27 cellular contexts compared by ENCODE assay signal in the genomic region with DNA sequence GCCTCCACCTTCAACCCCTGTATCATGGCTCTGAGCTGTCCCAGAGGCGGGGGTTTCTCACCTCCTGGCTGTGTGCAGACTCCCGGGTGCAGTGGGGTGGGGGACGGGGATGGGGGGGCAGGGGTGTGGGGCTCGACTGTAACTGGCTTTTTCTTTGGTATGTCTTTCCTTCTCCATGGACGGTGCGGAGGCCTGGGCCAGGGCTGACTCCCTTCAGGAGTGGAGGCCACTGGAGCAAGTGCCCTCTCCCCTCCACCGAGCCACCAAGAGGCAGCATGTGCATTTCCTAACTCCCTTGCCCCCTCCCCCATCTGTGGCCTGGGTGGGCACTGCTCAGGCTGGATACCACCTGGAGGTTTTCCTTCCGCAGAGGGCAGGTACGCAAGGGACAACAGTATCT.
"Had no signal": no experiment of that assay in that cellular context is flagged by ENCODE, and none has a peak within 500 bp of the region (broad histone marks: within the 10 kb centered on the region; RNA-seq: fewer than 3 reads in every experiment).

No MANE protein-coding gene starts in this region.

- FAIRE-seq: astrocyte, bronchial epithelial cell had no signal

- H3K4me3 ChIP-seq: coronary artery, dorsolateral prefrontal cortex, esophagus muscularis mucosa, gastroesophageal sphincter had no signal

- H3K4me1 ChIP-seq: esophagus muscularis mucosa, gastroesophageal sphincter had no signal

- H3K36me3 ChIP-seq: brain microvascular endothelial cell, gastroesophageal sphincter had no signal

- H3K27me3 ChIP-seq: brain microvascular endothelial cell, dorsolateral prefrontal cortex had no signal

- H3K27ac ChIP-seq: brain microvascular endothelial cell, coronary artery, dorsolateral prefrontal cortex, esophagus muscularis mucosa, gastroesophageal sphincter had no signal

- ATAC-seq: activated CD4-positive, alpha-beta T cell treated with anti-CD3 and anti-CD28 coated beads for 36 hours; activated CD8-positive, alpha-beta memory T cell treated with anti-CD3 and anti-CD28 coated beads, Interleukin-2, amount 10 ng/mL, durations not matched to agents 7 days and 5 days; activated CD8-positive, alpha-beta T cell treated with anti-CD3 and anti-CD28 coated beads, Interleukin-2, amount 10 ng/mL, durations not matched to agents 7 days and 5 days; gastroesophageal sphincter; T-helper 17 cell had no signal

- DNase-seq: activated CD4-positive, alpha-beta memory T cell treated with anti-CD3 and anti-CD28 coated beads for 36 hours; activated CD4-positive, alpha-beta T cell treated with anti-CD3 and anti-CD28 coated beads, Interleukin-2, amount 10 ng/mL, durations not matched to agents 24 days and 14 days; activated CD4-positive, CD25-positive, alpha-beta regulatory T cell; activated CD4-positive, CD25-positive, alpha-beta regulatory T cell treated with anti-CD3 and anti-CD28 coated beads, Interleukin-2, amount 50 U/mL, for 72 hours; activated CD8-positive, alpha-beta memory T cell treated with anti-CD3 and anti-CD28 coated beads, Interleukin-2, amount 10 ng/mL, durations not matched to agents 7 days and 5 days; activated CD8-positive, alpha-beta memory T cell treated with anti-CD3 and anti-CD28 coated beads, Interleukin-2, amount 50 U/mL, for 4 hours; activated CD8-positive, alpha-beta T cell treated with anti-CD3 and anti-CD28 coated beads, Interleukin-2, amount 10 ng/mL, durations not matched to agents 7 days and 5 days; activated gamma-delta T cell treated with Interleukin-2 at 50 U/mL for 16 hours; activated naive CD4-positive, alpha-beta T cell treated with anti-CD3 and anti-CD28 coated beads, Interleukin-2, amount 50 U/mL, for 16 hours; activated naive CD4-positive, alpha-beta T cell treated with Interleukin-2 at 50 U/mL for 16 hours; activated T-cell treated with anti-CD3 and anti-CD28 coated beads, Interleukin-2, amount 50 U/mL, for 1 hour; activated T-cell treated with anti-CD3 and anti-CD28 coated beads, Interleukin-2, amount 50 U/mL, for 48 hours; amniotic stem cell; anterior cingulate cortex; brain microvascular endothelial cell; dorsolateral prefrontal cortex; effector memory CD4-positive, alpha-beta T cell; foreskin melanocyte; T-helper 1 cell; T-helper 17 cell; T1000 had no signal

- H3K9me3 ChIP-seq: esophagus muscularis mucosa, gastroesophageal sphincter had no signal
